In the genomic region with DNA sequence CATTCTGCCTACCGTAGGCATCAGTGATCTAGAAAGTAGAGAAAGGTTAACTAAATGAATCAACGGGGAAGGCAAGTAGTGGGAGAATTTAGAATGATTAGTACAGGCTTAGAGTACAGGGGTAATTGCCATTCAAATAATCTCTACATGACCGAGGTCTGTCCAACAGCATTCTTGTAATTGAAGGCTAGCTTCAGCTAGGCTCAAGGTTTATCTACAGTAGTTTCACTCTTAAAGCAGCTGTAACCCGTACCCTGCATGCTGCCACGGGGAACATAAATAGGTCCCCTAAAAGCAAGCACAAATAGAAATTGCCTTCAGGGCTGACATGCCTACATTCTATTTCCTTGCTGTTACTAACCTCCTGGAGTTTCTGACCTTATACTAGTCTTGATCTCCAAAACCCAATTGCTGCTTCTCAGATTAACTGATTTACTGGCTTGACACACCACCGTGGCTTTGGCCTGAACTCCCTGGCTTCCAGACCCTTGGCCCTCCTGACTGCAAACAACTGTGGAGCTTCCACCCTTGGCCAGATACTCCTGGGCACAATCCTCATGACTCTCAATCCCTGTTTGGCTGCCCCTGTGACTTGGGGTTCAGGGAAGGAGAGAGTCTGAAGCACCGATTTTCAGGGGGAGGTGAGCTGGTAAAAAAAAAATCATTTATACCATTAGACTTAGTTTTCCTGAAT, we compare ENCODE assay signal across 2 cellular contexts.
TF ChIP-seq lines count a peak whose summit lies in the region.

No MANE protein-coding gene starts in this region.

TF ChIP-seq in GM12878, 131 proteins besides CTCF, POLR2A, EP300 and RAD21:
- no peak for TF ChIP-seq ZZZ3 (IDR thresholded peaks at IDR 0.05; ENCODE audit: control insufficient read depth, insufficient read length, low read depth)
- TF ChIP-seq BCL11A (IDR thresholded peaks at IDR 0.05; ENCODE audit: low read depth, low read length) = no peak
- TF ChIP-seq, protein P1, sequence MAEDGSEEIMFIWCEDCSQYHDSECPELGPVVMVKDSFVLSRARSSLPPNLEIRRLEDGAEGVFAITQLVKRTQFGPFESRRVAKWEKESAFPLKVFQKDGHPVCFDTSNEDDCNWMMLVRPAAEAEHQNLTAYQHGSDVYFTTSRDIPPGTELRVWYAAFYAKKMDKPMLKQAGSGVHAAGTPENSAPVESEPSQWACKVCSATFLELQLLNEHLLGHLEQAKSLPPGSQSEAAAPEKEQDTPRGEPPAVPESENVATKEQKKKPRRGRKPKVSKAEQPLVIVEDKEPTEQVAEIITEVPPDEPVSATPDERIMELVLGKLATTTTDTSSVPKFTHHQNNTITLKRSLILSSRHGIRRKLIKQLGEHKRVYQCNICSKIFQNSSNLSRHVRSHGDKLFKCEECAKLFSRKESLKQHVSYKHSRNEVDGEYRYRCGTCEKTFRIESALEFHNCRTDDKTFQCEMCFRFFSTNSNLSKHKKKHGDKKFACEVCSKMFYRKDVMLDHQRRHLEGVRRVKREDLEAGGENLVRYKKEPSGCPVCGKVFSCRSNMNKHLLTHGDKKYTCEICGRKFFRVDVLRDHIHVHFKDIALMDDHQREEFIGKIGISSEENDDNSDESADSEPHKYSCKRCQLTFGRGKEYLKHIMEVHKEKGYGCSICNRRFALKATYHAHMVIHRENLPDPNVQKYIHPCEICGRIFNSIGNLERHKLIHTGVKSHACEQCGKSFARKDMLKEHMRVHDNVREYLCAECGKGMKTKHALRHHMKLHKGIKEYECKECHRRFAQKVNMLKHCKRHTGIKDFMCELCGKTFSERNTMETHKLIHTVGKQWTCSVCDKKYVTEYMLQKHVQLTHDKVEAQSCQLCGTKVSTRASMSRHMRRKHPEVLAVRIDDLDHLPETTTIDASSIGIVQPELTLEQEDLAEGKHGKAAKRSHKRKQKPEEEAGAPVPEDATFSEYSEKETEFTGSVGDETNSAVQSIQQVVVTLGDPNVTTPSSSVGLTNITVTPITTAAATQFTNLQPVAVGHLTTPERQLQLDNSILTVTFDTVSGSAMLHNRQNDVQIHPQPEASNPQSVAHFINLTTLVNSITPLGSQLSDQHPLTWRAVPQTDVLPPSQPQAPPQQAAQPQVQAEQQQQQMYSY (CRISPR knock-in tag; IDR thresholded peaks at IDR 0.05) = no peak
- no peak for TF ChIP-seq TARDBP (IDR thresholded peaks at IDR 0.05; ENCODE audit: borderline replicate concordance)
- TF ChIP-seq, protein P2, sequence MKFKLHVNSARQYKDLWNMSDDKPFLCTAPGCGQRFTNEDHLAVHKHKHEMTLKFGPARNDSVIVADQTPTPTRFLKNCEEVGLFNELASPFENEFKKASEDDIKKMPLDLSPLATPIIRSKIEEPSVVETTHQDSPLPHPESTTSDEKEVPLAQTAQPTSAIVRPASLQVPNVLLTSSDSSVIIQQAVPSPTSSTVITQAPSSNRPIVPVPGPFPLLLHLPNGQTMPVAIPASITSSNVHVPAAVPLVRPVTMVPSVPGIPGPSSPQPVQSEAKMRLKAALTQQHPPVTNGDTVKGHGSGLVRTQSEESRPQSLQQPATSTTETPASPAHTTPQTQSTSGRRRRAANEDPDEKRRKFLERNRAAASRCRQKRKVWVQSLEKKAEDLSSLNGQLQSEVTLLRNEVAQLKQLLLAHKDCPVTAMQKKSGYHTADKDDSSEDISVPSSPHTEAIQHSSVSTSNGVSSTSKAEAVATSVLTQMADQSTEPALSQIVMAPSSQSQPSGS (IDR thresholded peaks at IDR 0.05; ENCODE audit: low read length) = no peak
- TF ChIP-seq NFXL1 (IDR thresholded peaks at IDR 0.05; ENCODE audit: borderline replicate concordance) = no peak
- TF ChIP-seq, protein P3, sequence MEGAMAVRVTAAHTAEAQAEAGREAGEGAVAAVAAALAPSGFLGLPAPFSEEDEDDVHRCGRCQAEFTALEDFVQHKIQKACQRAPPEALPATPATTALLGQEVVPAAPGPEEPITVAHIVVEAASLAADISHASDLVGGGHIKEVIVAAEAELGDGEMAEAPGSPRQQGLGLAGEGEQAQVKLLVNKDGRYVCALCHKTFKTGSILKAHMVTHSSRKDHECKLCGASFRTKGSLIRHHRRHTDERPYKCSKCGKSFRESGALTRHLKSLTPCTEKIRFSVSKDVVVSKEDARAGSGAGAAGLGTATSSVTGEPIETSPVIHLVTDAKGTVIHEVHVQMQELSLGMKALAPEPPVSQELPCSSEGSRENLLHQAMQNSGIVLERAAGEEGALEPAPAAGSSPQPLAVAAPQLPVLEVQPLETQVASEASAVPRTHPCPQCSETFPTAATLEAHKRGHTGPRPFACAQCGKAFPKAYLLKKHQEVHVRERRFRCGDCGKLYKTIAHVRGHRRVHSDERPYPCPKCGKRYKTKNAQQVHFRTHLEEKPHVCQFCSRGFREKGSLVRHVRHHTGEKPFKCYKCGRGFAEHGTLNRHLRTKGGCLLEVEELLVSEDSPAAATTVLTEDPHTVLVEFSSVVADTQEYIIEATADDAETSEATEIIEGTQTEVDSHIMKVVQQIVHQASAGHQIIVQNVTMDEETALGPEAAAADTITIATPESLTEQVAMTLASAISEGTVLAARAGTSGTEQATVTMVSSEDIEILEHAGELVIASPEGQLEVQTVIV (IDR thresholded peaks at IDR 0.05; ENCODE audit: borderline replicate concordance, partially characterized antibody) = no peak
- TF ChIP-seq YBX1 (IDR thresholded peaks at IDR 0.05) = no peak
- no peak for TF ChIP-seq KDM1A (IDR thresholded peaks at IDR 0.05; ENCODE audit: borderline replicate concordance)
- no peak for TF ChIP-seq CREB1 (IDR thresholded peaks at IDR 0.05; ENCODE audit: low read depth)

TF ChIP-seq in HepG2, 621 proteins besides CTCF, POLR2A, EP300 and RAD21:
- TF ChIP-seq, protein P4, sequence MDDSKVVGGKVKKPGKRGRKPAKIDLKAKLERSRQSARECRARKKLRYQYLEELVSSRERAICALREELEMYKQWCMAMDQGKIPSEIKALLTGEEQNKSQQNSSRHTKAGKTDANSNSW (CRISPR knock-in tag; IDR thresholded peaks at IDR 0.05; ENCODE audit: borderline replicate concordance) = no peak
- TF ChIP-seq ATAD3A (CRISPR knock-in tag; IDR thresholded peaks at IDR 0.05) = no peak
- no peak for TF ChIP-seq PHF8 (CRISPR knock-in tag; IDR thresholded peaks at IDR 0.05)
- no peak for TF ChIP-seq STAT5B (CRISPR knock-in tag; IDR thresholded peaks at IDR 0.05)
- no peak for TF ChIP-seq BRCA1 (CRISPR knock-in tag; IDR thresholded peaks at IDR 0.05)
- TF ChIP-seq ZNF547 (CRISPR knock-in tag; IDR thresholded peaks at IDR 0.05) = no peak
- TF ChIP-seq MTA1 (CRISPR knock-in tag; IDR thresholded peaks at IDR 0.05; ENCODE audit: borderline replicate concordance) = no peak
- no peak for TF ChIP-seq RFX3 (CRISPR knock-in tag; IDR thresholded peaks at IDR 0.05)
- no peak for TF ChIP-seq JDP2 (CRISPR knock-in tag; IDR thresholded peaks at IDR 0.05; ENCODE audit: borderline replicate concordance)
- no peak for TF ChIP-seq MEIS1 (CRISPR knock-in tag; IDR thresholded peaks at IDR 0.05; ENCODE audit: borderline replicate concordance)
- TF ChIP-seq CENPX (CRISPR knock-in tag; IDR thresholded peaks at IDR 0.05) = no peak
- no peak for TF ChIP-seq NFATC3 (CRISPR knock-in tag; IDR thresholded peaks at IDR 0.05)
- TF ChIP-seq MTF1 (CRISPR knock-in tag; IDR thresholded peaks at IDR 0.05) = no peak
- TF ChIP-seq ZNF777 (CRISPR knock-in tag; IDR thresholded peaks at IDR 0.05) = no peak
TF ChIP-seq in HepG2: peak in this region for 0.
